2 cellular contexts compared by ENCODE assay signal in genomic region chr9:21251162-21251561, GRCh38.
TF ChIP-seq lines count a peak whose summit lies in the region.

No MANE protein-coding gene starts in this region.

TF ChIP-seq in HepG2, 621 proteins besides CTCF, POLR2A, EP300 and RAD21:
- TF ChIP-seq KLF9 (CRISPR knock-in tag; IDR thresholded peaks at IDR 0.05; ENCODE audit: low read depth) (no peak), ZNF784 (CRISPR knock-in tag; IDR thresholded peaks at IDR 0.05; ENCODE audit: borderline replicate concordance) (no peak), IRF1 (CRISPR knock-in tag; IDR thresholded peaks at IDR 0.05; ENCODE audit: low read depth) (no peak), TOPORS (CRISPR knock-in tag; IDR thresholded peaks at IDR 0.05) (no peak), ZNF614 (CRISPR knock-in tag; IDR thresholded peaks at IDR 0.05; ENCODE audit: borderline replicate concordance) (no peak), ZEB1 (IDR thresholded peaks at IDR 0.05; ENCODE audit: insufficient replicate concordance, low read depth) (no peak), NCOR1 (IDR thresholded peaks at IDR 0.05; ENCODE audit: borderline replicate concordance, low read length) (no peak), CBX1 (IDR thresholded peaks at IDR 0.05; ENCODE audit: low read depth) (no peak), ATRX (CRISPR knock-in tag; IDR thresholded peaks at IDR 0.05; ENCODE audit: borderline replicate concordance) (no peak), ZBTB4 (CRISPR knock-in tag; IDR thresholded peaks at IDR 0.05; ENCODE audit: borderline replicate concordance) (no peak), SMARCC2 (IDR thresholded peaks at IDR 0.05) (no peak), ZNF766 (CRISPR knock-in tag; IDR thresholded peaks at IDR 0.05; ENCODE audit: borderline replicate concordance) (no peak), ZNF382 (CRISPR knock-in tag; IDR thresholded peaks at IDR 0.05; ENCODE audit: borderline replicate concordance) (no peak), TFDP1 (CRISPR knock-in tag; IDR thresholded peaks at IDR 0.05; ENCODE audit: borderline replicate concordance) (no peak), ZNF10 (CRISPR knock-in tag; IDR thresholded peaks at IDR 0.05; ENCODE audit: borderline replicate concordance, low read depth) (no peak), HOXA9 (CRISPR knock-in tag; IDR thresholded peaks at IDR 0.05; ENCODE audit: borderline replicate concordance) (no peak), ZNF550 (CRISPR knock-in tag; IDR thresholded peaks at IDR 0.05; ENCODE audit: borderline replicate concordance) (no peak), POLR2AphosphoS2 (IDR thresholded peaks at IDR 0.05; ENCODE audit: low read depth, low read length) (no peak)

TF ChIP-seq in HCT116, 20 proteins besides CTCF, POLR2A, EP300 and RAD21:
- TF ChIP-seq CEBPB (IDR thresholded peaks at IDR 0.05; ENCODE audit: low read depth): no peak
- no peak for TF ChIP-seq SIN3A (IDR thresholded peaks at IDR 0.05; ENCODE audit: low read depth)
- TF ChIP-seq ZBTB33 (IDR thresholded peaks at IDR 0.05; ENCODE audit: extremely low read depth, insufficient replicate concordance, low read length): no peak
- no peak for TF ChIP-seq YY1 (IDR thresholded peaks at IDR 0.05; ENCODE audit: extremely low read depth, insufficient replicate concordance, low read depth, low read length)
- no peak for TF ChIP-seq SRF (IDR thresholded peaks at IDR 0.05; ENCODE audit: low read depth)
- TF ChIP-seq ZFX (IDR thresholded peaks at IDR 0.05): no peak
- TF ChIP-seq REST (IDR thresholded peaks at IDR 0.05; ENCODE audit: low read depth): no peak
- TF ChIP-seq ATF3 (IDR thresholded peaks at IDR 0.05): no peak
- TF ChIP-seq POLR2AphosphoS5 (IDR thresholded peaks at IDR 0.05; ENCODE audit: low read depth, low read length): no peak
- no peak for TF ChIP-seq ZNF274 (IDR thresholded peaks at IDR 0.05; ENCODE audit: low read depth, low read length)
- TF ChIP-seq ELF1 (IDR thresholded peaks at IDR 0.05; ENCODE audit: borderline replicate concordance, low read depth): no peak
- no peak for TF ChIP-seq JUND (IDR thresholded peaks at IDR 0.05)
- no peak for TF ChIP-seq MAX (IDR thresholded peaks at IDR 0.05)
- TF ChIP-seq FOSL1 (IDR thresholded peaks at IDR 0.05; ENCODE audit: low read depth): no peak
- no peak for TF ChIP-seq EGR1 (IDR thresholded peaks at IDR 0.05; ENCODE audit: low read depth)
- TF ChIP-seq EZH2 (IDR thresholded peaks at IDR 0.05): no peak
- TF ChIP-seq SP1 (IDR thresholded peaks at IDR 0.05; ENCODE audit: low read depth): no peak
- TF ChIP-seq TCF7L2 (IDR thresholded peaks at IDR 0.05; ENCODE audit: borderline replicate concordance, extremely low read depth, insufficient read depth, insufficient read length): no peak
